ENCODE assay signal across 9 cellular contexts in the genomic region with DNA sequence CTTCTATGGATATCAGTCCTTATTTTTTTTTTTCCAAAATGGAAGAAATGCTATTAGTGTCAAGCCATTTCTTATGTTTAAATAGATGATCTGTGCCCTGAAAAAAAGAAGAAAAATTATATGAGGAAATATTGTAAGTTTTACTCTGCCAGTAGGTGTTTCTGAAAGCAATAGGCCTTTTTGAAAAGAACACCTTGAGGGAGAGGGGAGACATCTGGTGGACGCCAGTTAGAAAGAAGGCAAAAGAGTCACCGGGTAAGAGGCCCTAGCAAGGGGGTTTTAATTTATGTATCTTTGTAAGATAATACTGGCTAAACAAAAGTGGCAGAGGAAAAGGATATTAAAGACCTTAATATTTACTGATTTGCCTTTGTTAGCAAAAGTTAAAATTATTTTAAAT. TPM values are rescaled to one million over a fixed set of nuclear protein-coding genes. Genes with fewer than 3 reads are reported as not detected.
A peak's percentile ranks its signal among the peaks of the same experiment; 100 is the strongest.
DNase-seq lines count a peak whose midpoint lies in the region; ATAC-seq and TF ChIP-seq lines count a peak whose summit lies in the region.
"Had no signal": no experiment of that assay in that cellular context is flagged by ENCODE, and none has a peak within 500 bp of the region (broad histone marks: within the 10 kb centered on the region; RNA-seq: fewer than 3 reads in every experiment).

No MANE protein-coding gene starts in this region.

- H2AFZ ChIP-seq in fibroblast of lung (ENCODE audit: low read length), result no peak overlapping the region

- no peak overlapping the region for H3K27ac ChIP-seq in 22Rv1
- no peak overlapping the region for H3K27ac ChIP-seq in fibroblast of lung (ENCODE audit: insufficient read depth, low read length)

- no peaks in the 10 kb centered on the region for H3K27me3 ChIP-seq in fibroblast of lung (ENCODE audit: control insufficient read depth, insufficient read depth, low read length)
- H3K27me3 ChIP-seq in MG63, result no peaks in the 10 kb centered on the region

- TF ChIP-seq CTCF in 22Rv1 (IDR thresholded peaks at IDR 0.05) (peak; percentile 61), fibroblast of lung (conservative IDR thresholded peaks at IDR 0.05 in 1 of 2, IDR thresholded peaks at IDR 0.05 in 1 of 2; ENCODE audit: low read depth in 1 of 2, low read length in 2 of 2) (peak in 1 of 2 donors; percentile 16)

- ATAC-seq in GM18867 (IDR thresholded peaks at IDR 0.05; ENCODE audit: unreplicated experiment) (peak; percentile 73), GM18517 (IDR thresholded peaks at IDR 0.05; ENCODE audit: unreplicated experiment) (no peak)

- H3K4me1 ChIP-seq in fibroblast of lung (ENCODE audit: control insufficient read depth, extremely low read depth, insufficient read depth, low read length), result no peaks in the 10 kb centered on the region

- no peaks in the 10 kb centered on the region for H3K79me2 ChIP-seq in fibroblast of lung (ENCODE audit: control insufficient read depth, insufficient read depth, low read length)

- no peak overlapping the region for H3K9ac ChIP-seq in fibroblast of lung (ENCODE audit: insufficient read depth, low read length)

- H3K4me3 ChIP-seq in fibroblast of lung (replicated peaks in 1 of 4; ENCODE audit: control extremely low read depth in 1 of 4, insufficient read depth in 1 of 4, low read depth in 3 of 4, low read length in 4 of 4) (no peak overlapping the region), MG63 (no peak overlapping the region)

- no peaks in the 10 kb centered on the region for H3K36me3 ChIP-seq in fibroblast of lung (ENCODE audit: control insufficient read depth, insufficient read depth, low read length)
- no peaks in the 10 kb centered on the region for H3K36me3 ChIP-seq in MG63

- H3K9me3 ChIP-seq in fibroblast of lung (ENCODE audit: control insufficient read depth, insufficient read depth, low read depth, low read length), result no peaks in the 10 kb centered on the region
- H3K9me3 ChIP-seq in MG63, result no peaks in the 10 kb centered on the region

- H3K4me2 ChIP-seq in fibroblast of lung (ENCODE audit: extremely low read depth, insufficient read depth, low read length), result no peak overlapping the region

- H4K20me1 ChIP-seq in fibroblast of lung (ENCODE audit: control insufficient read depth, extremely low read depth, insufficient read depth, low read length), result no peaks in the 10 kb centered on the region

- DNase-seq in NCI-H82 treated with DMSO at 0.1 percent for 48 hours (lab: John Stamatoyannopoulos, UW; ENCODE audit: unreplicated experiment) (peak; percentile 1), fibroblast of lung (ENCODE audit: low read depth in 2 of 2) (peak; percentile 10 to 23), NCI-H774 (lab: John Stamatoyannopoulos, UW) (no peak), MG63 (no peak), cerebellar nuclear complex (lab: John Stamatoyannopoulos, UW) (no peak)
- DNase-seq: stimulated activated naive B cell treated with anti-CD40 and anti-IgM and Interleukin-4, amounts not matched to agents 10 μg/mL and 1 μg/mL and 100 μg/mL, for 72 hours had no signal

RNA-seq across cellular contexts. Expression of a gene that starts 56.1 kb away (rescaled TPM):
- not detected in 2 replicates for total RNA-seq in fibroblast of lung
- not detected in 2 replicates for polyA plus RNA-seq in fibroblast of lung
- polyA plus RNA-seq in fibroblast of lung (2012), result not detected in 2 replicates
- not detected in 2 replicates for polyA minus RNA-seq in fibroblast of lung (ENCODE audit: low replicate concordance)
- not detected in 2 replicates for total RNA-seq in MG63 (2014; rRNA removed; shearing (Covaris generic); ENCODE audit: low replicate concordance)

Comparison
In these comparisons a context has a peak if more than half of its experiments do, and no peak if none do; other contexts are left out.
1. DNase-seq: peak in NCI-H82 treated with DMSO at 0.1 percent for 48 hours (single experiment) and fibroblast of lung (2 of 2); none in NCI-H774 (single experiment), MG63 (single experiment) and cerebellar nuclear complex (0 of 2).